In genomic region chr11:77474509-77475070, GRCh38 we compare ENCODE assay signal across 9 cellular contexts. TPM values are rescaled to one million over a fixed set of nuclear protein-coding genes. Genes with fewer than 3 reads are reported as not detected.
DNase-seq lines count a peak whose midpoint lies in the region; ATAC-seq, FAIRE-seq and TF ChIP-seq lines count a peak whose summit lies in the region.
"Had no signal": no experiment of that assay in that cellular context is flagged by ENCODE, and none has a peak within 500 bp of the region (broad histone marks: within the 10 kb centered on the region; RNA-seq: fewer than 3 reads in every experiment).

No MANE protein-coding gene starts in this region.

- H3K27ac ChIP-seq in cardiac muscle cell (no peak overlapping the region), brain microvascular endothelial cell (no peak overlapping the region)

- H3K4me1 Mint-ChIP-seq in memory B cell (peaks cover 5% of the 10 kb centered on the region), type B pancreatic cell (ENCODE audit: unreplicated experiment) (peaks cover 28% of the 10 kb centered on the region)

- H3K27ac Mint-ChIP-seq in memory B cell (peak overlapping the region; percentile 91), type B pancreatic cell (peak overlapping the region; percentile 100)

- no peak for DNase-seq in cardiac muscle cell (ENCODE audit: low read depth in 1 of 2, low spot score in 1 of 2)
- no peak for DNase-seq in left ventricle myocardium superior
- DNase-seq in brain microvascular endothelial cell, result no peak
- DNase-seq in memory B cell (ENCODE audit: low spot score in 2 of 2), result no peak
- no peak for DNase-seq in type B pancreatic cell (ENCODE audit: extremely low spot score, unreplicated experiment)
- no peak for DNase-seq in mucosa of gallbladder (ENCODE audit: low spot score)
- no peak for DNase-seq in frontal cortex (ENCODE audit: low spot score in 2 of 2)
- DNase-seq: NK-92 treated with Interleukin-12 subunit alpha and Interleukin-12 subunit beta, amount 100 ng/mL, for 24 hours had no signal

- FAIRE-seq in frontal cortex (lab: Jason Lieb, UNC), result no peak

- H3K27me3 ChIP-seq in cardiac muscle cell (no peaks in the 10 kb centered on the region), brain microvascular endothelial cell (replicated peaks) (no peaks in the 10 kb centered on the region)

- no peaks in the 10 kb centered on the region for H3K4me1 ChIP-seq in cardiac muscle cell (ENCODE audit: low read depth)

- in situ Hi-C loops in brain microvascular endothelial cell (cut with HindIII; ENCODE audit: low pct_ligation_motif_present, low sequenced_read_pairs), result no loop called here

- H3K4me3 Mint-ChIP-seq in memory B cell, result peak overlapping the region; percentile 84
- H3K4me3 Mint-ChIP-seq in type B pancreatic cell, result peak overlapping the region; percentile 92

- H3K36me3 Mint-ChIP-seq in memory B cell (no peaks in the 10 kb centered on the region), type B pancreatic cell (no peaks in the 10 kb centered on the region)

- H3K9me3 Mint-ChIP-seq in memory B cell (no peaks in the 10 kb centered on the region), type B pancreatic cell (no peaks in the 10 kb centered on the region)

- H3K36me3 ChIP-seq in cardiac muscle cell (no peaks in the 10 kb centered on the region), brain microvascular endothelial cell (replicated peaks) (no peaks in the 10 kb centered on the region)

- intact Hi-C loops in left ventricle myocardium superior (cut with micrococcal nuclease), result no loop called here

- H3K27me3 Mint-ChIP-seq in memory B cell (peaks cover 2% of the 10 kb centered on the region), type B pancreatic cell (peaks cover 3% of the 10 kb centered on the region)

- no peak for ATAC-seq in left ventricle myocardium superior
- no peak for ATAC-seq in memory B cell (ENCODE audit: low read depth)
- no peak for ATAC-seq in GM21360 (IDR thresholded peaks at IDR 0.05; ENCODE audit: unreplicated experiment)

- H3K4me3 ChIP-seq in cardiac muscle cell (peak overlapping the region; percentile 71), brain microvascular endothelial cell (ENCODE audit: low read depth, low read length) (peak overlapping the region; percentile 67)

- TF ChIP-seq CTCF in cardiac muscle cell (IDR thresholded peaks at IDR 0.05; ENCODE audit: low read depth, low read length) (no peak), brain microvascular endothelial cell (IDR thresholded peaks at IDR 0.05; ENCODE audit: low read depth, low read length, missing control alignments) (no peak), type B pancreatic cell (conservative IDR thresholded peaks at IDR 0.05) (peak; percentile 2)

- H3K9me3 ChIP-seq in cardiac muscle cell (ENCODE audit: low read depth), result no peaks in the 10 kb centered on the region

RNA-seq across cellular contexts. Expression of gene PAK1, which starts 0.7 kb away (rescaled TPM):
- 33.1 and 34.4 TPM in 2 replicates for total RNA-seq in cardiac muscle cell
- polyA plus RNA-seq in cardiac muscle cell, result 18.4 and 28.9 TPM in 2 replicates
- total RNA-seq in left ventricle myocardium superior, result 7.6 TPM
- total RNA-seq in type B pancreatic cell (ENCODE audit: low replicate concordance), result 70.3 and 73.9 TPM in 2 replicates
- 114 TPM for total RNA-seq in mucosa of gallbladder
- total RNA-seq in frontal cortex, result 56.7 TPM
